ENCODE assay signal across 21 cellular contexts in genomic region chr1:200274121-200274520, GRCh38.
A peak's percentile ranks its signal among the peaks of the same experiment; 100 is the strongest.
DNase-seq lines count a peak whose midpoint lies in the region; ATAC-seq and TF ChIP-seq lines count a peak whose summit lies in the region.
"Had no signal": no experiment of that assay in that cellular context is flagged by ENCODE, and none has a peak within 500 bp of the region (broad histone marks: within the 10 kb centered on the region; RNA-seq: fewer than 3 reads in every experiment).

No MANE protein-coding gene starts in this region.

- peaks cover 65% of the 10 kb centered on the region for H3K4me1 Mint-ChIP-seq in nephron progenitor cell
- H3K4me1 Mint-ChIP-seq: CD4-positive, alpha-beta memory T cell; CD4-positive, CD25-positive, alpha-beta regulatory T cell; CD8-positive, alpha-beta memory T cell had no signal

- no peak for TF ChIP-seq POLR2A in gastrocnemius medialis (IDR thresholded peaks at IDR 0.05)
- TF ChIP-seq POLR2A in breast epithelium (IDR thresholded peaks at IDR 0.05), result no peak

- H3K9me3 ChIP-seq in gastrocnemius medialis (no peaks in the 10 kb centered on the region), breast epithelium (no peaks in the 10 kb centered on the region)
- H3K9me3 ChIP-seq: BE2C, BLaER1 had no signal

- ATAC-seq in gastrocnemius medialis, result no peak
- ATAC-seq: GM12878 had no signal

- in situ Hi-C loops in gastrocnemius medialis (cut with MboI; ENCODE audit: low sequenced_read_pairs in 4 of 4), result no loop called here

- H3K27me3 Mint-ChIP-seq in nephron progenitor cell (ENCODE audit: low read depth, poor library complexity), result peaks cover 9% of the 10 kb centered on the region
- H3K27me3 Mint-ChIP-seq: CD4-positive, CD25-positive, alpha-beta regulatory T cell had no signal

- no peaks in the 10 kb centered on the region for H3K4me1 ChIP-seq in gastrocnemius medialis
- no peaks in the 10 kb centered on the region for H3K4me1 ChIP-seq in breast epithelium
- H3K4me1 ChIP-seq: BE2C had no signal

- intact Hi-C loops in gastrocnemius medialis (cut with DNase I; ENCODE audit: low total_unique reads), result no loop called here
- intact Hi-C loops in head of caudate nucleus (cut with DNase I), result no loop called here
- intact Hi-C loops in breast epithelium (cut with DNase I; ENCODE audit: low total_unique reads), result no loop called here

- no peak overlapping the region for H3K4me3 ChIP-seq in gastrocnemius medialis
- no peak overlapping the region for H3K4me3 ChIP-seq in breast epithelium
- H3K4me3 ChIP-seq: BLaER1, GM12878 had no signal

- H3K4me3 Mint-ChIP-seq in nephron progenitor cell, result no peak overlapping the region
- H3K4me3 Mint-ChIP-seq: CD14-positive monocyte; CD4-positive, alpha-beta memory T cell; CD4-positive, CD25-positive, alpha-beta regulatory T cell; CD8-positive, alpha-beta memory T cell had no signal

- no peaks in the 10 kb centered on the region for H3K36me3 Mint-ChIP-seq in nephron progenitor cell (ENCODE audit: low read depth)
- H3K36me3 Mint-ChIP-seq: CD14-positive monocyte; CD4-positive, alpha-beta memory T cell; CD4-positive, CD25-positive, alpha-beta regulatory T cell; CD8-positive, alpha-beta memory T cell had no signal

- H3K27me3 ChIP-seq in gastrocnemius medialis (no peaks in the 10 kb centered on the region), breast epithelium (no peaks in the 10 kb centered on the region)
- H3K27me3 ChIP-seq: BLaER1 had no signal

- DNase-seq in ELF-1 (ENCODE audit: low read depth, low spot score), result peak; percentile 59
- DNase-seq in islet precursor cell, result peak; percentile 74
- DNase-seq in nephron progenitor cell, result no peak
- no peak for DNase-seq in NCI-H2081 (lab: John Stamatoyannopoulos, UW)
- DNase-seq in gastrocnemius medialis, result no peak
- DNase-seq in head of caudate nucleus, result no peak
- DNase-seq in breast epithelium (ENCODE audit: low spot score in 2 of 2), result no peak
- DNase-seq: 8988T; ACHN; BE2C; C1 segment of cervical spinal cord; Calu3; CD4-positive, alpha-beta memory T cell; CD4-positive, CD25-positive, alpha-beta regulatory T cell; CD8-positive, alpha-beta memory T cell; COR-L47; DMS79 treated with DMSO at 0.1 percent for 48 hours; GDM1 had no signal

- no peak for TF ChIP-seq CTCF in nephron progenitor cell (IDR thresholded peaks at IDR 0.05)
- no peak for TF ChIP-seq CTCF in gastrocnemius medialis (IDR thresholded peaks at IDR 0.05 in 4 of 5, conservative IDR thresholded peaks at IDR 0.05 in 1 of 5)
- TF ChIP-seq CTCF in breast epithelium (IDR thresholded peaks at IDR 0.05), result no peak

- H3K9me3 Mint-ChIP-seq in nephron progenitor cell, result no peaks in the 10 kb centered on the region
- H3K9me3 Mint-ChIP-seq: CD14-positive monocyte; CD4-positive, alpha-beta memory T cell; CD4-positive, CD25-positive, alpha-beta regulatory T cell; CD8-positive, alpha-beta memory T cell had no signal

- H3K27ac ChIP-seq in gastrocnemius medialis (no peak overlapping the region), breast epithelium (no peak overlapping the region)
- H3K27ac ChIP-seq: BLaER1 had no signal

- H3K36me3 ChIP-seq in gastrocnemius medialis (no peaks in the 10 kb centered on the region), breast epithelium (no peaks in the 10 kb centered on the region)
- H3K36me3 ChIP-seq: BE2C, BLaER1 had no signal

- H3K27ac Mint-ChIP-seq in nephron progenitor cell, result peak overlapping the region; percentile 69
- H3K27ac Mint-ChIP-seq: CD4-positive, alpha-beta memory T cell; CD4-positive, CD25-positive, alpha-beta regulatory T cell had no signal

Comparison
In these comparisons a context has a peak if more than half of its experiments do, and no peak if none do; other contexts are left out.
1. DNase-seq: peak in ELF-1 (single experiment) and islet precursor cell (single experiment); none in nephron progenitor cell (single experiment), NCI-H2081 (0 of 2), gastrocnemius medialis (0 of 2), head of caudate nucleus (0 of 42) and breast epithelium (0 of 2).